Comparison of ENCODE assay signal across 1 cellular context in the genomic region with DNA sequence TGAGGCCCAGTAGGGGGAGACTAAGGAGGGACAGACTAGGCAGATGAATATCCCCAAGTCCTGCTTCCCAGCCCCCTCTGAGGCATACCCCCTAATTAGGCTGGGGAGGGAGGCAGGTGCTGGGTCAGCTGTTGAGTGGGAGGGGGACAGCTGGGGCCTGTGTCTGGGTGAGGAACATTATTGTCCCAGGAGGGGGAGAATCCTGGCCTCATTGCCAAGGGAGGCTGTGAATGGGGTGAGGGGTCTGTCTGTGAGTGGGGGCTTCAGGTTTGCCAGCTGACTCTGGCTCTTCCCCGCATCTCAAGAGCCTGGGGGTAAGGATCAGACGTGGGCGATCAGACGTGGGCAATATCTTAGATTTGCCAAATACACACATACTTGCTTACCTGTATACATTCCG.
A peak's percentile ranks its signal among the peaks of the same experiment; 100 is the strongest.
TF ChIP-seq lines count a peak whose summit lies in the region.

No MANE protein-coding gene starts in this region.

TF ChIP-seq in H1, 55 proteins besides CTCF, POLR2A, EP300 and RAD21:
- TF ChIP-seq CBX8 (IDR thresholded peaks at IDR 0.05; ENCODE audit: borderline replicate concordance, low read depth, low read length), result no peak
- TF ChIP-seq POLR2AphosphoS5 (IDR thresholded peaks at IDR 0.05; ENCODE audit: low read depth, low read length), result 0 out of 2 replicates have a peak, but pooled peaks have one; percentile 20
- TF ChIP-seq SP4 (IDR thresholded peaks at IDR 0.05; ENCODE audit: low read length), result no peak
- no peak for TF ChIP-seq TAF1 (IDR thresholded peaks at IDR 0.05; ENCODE audit: low read depth, low read length)
- TF ChIP-seq RFX5 (IDR thresholded peaks at IDR 0.05; ENCODE audit: borderline replicate concordance, low read depth, low read length), result no peak
